Comparison of ENCODE assay signal across 13 cellular contexts in genomic region chr1:9151326-9151860, GRCh38. TPM values are rescaled to one million over a fixed set of nuclear protein-coding genes. Genes with fewer than 3 reads are reported as not detected.
DNase-seq lines count a peak whose midpoint lies in the region; ATAC-seq and TF ChIP-seq lines count a peak whose summit lies in the region.
"Had no signal": no experiment of that assay in that cellular context is flagged by ENCODE, and none has a peak within 500 bp of the region (broad histone marks: within the 10 kb centered on the region; RNA-seq: fewer than 3 reads in every experiment).

No MANE protein-coding gene starts in this region.

- H3K36me3 ChIP-seq in HEK293 (ENCODE audit: control insufficient read depth in 2 of 2, insufficient read depth in 1 of 2, low read length in 2 of 2) = peaks cover 0 to 65% of the 10 kb centered on the region in 2 experiments; a peak in 2 of 3 replicates
- peaks cover 0 to 11% (median 0%) of the 10 kb centered on the region in 4 donors for H3K36me3 ChIP-seq in esophagus muscularis mucosa
- no peaks in the 10 kb centered on the region for H3K36me3 ChIP-seq in muscle layer of colon (ENCODE audit: insufficient read depth, low read length)
- H3K36me3 ChIP-seq in transverse colon = no peaks in the 10 kb centered on the region

- no peaks in the 10 kb centered on the region for H3K9me3 ChIP-seq in HEK293 (ENCODE audit: control insufficient read depth, insufficient read depth, low read depth, low read length)
- no peaks in the 10 kb centered on the region for H3K9me3 ChIP-seq in esophagus muscularis mucosa
- H3K9me3 ChIP-seq in muscle layer of colon (ENCODE audit: low read length) = no peaks in the 10 kb centered on the region
- H3K9me3 ChIP-seq in transverse colon = no peaks in the 10 kb centered on the region
- H3K9me3 ChIP-seq: esophagus squamous epithelium had no signal

- H3K4me3 ChIP-seq in HEK293 (ENCODE audit: low read depth, low read length) (no peak overlapping the region), esophagus muscularis mucosa (no peak overlapping the region), muscle layer of colon (ENCODE audit: low read depth in 1 of 2, low read length in 2 of 2) (no peak overlapping the region), transverse colon (no peak overlapping the region)
- H3K4me3 ChIP-seq: coronary artery, esophagus squamous epithelium had no signal

- 81% methylated on average over 16 of the region's 16 CpGs for WGBS in esophagus muscularis mucosa
- WGBS in transverse colon (ENCODE audit: low coverage in 1 of 2), 2 donors = 54 to 71% methylated on average over 5 to 16 of the region's 16 CpGs

- in situ Hi-C loops in transverse colon (cut with MboI; ENCODE audit: low pct_ligation_motif_present in 1 of 4, low pct_unique_long_range_greater_than_20kb in 1 of 4, low sequenced_read_pairs in 3 of 4) = no loop called here

- H3K27me3 ChIP-seq in esophagus muscularis mucosa (no peaks in the 10 kb centered on the region), muscle layer of colon (ENCODE audit: control insufficient read depth in 1 of 2, insufficient read depth in 2 of 2, low read length in 2 of 2) (no peaks in the 10 kb centered on the region), transverse colon (no peaks in the 10 kb centered on the region)
- H3K27me3 ChIP-seq: esophagus squamous epithelium had no signal

- TF ChIP-seq POLR2A in esophagus muscularis mucosa (IDR thresholded peaks at IDR 0.05; ENCODE audit: low read depth) = no peak
- no peak for TF ChIP-seq POLR2A in transverse colon (IDR thresholded peaks at IDR 0.05)

- TF ChIP-seq EP300 in esophagus muscularis mucosa (IDR thresholded peaks at IDR 0.05) (no peak), transverse colon (IDR thresholded peaks at IDR 0.05; ENCODE audit: low read depth) (no peak)

- ATAC-seq in GM19463 (IDR thresholded peaks at IDR 0.05; ENCODE audit: unreplicated experiment) = no peak

- no peak overlapping the region for H3K27ac ChIP-seq in HEK293 (ENCODE audit: extremely low read depth, low read depth, low read length)
- H3K27ac ChIP-seq in esophagus muscularis mucosa (replicated peaks in 1 of 4) = peak overlapping the region in 3 of 4 donors; percentile 30 to 46 (median 30)
- peak overlapping the region; percentile 7 for H3K27ac ChIP-seq in muscle layer of colon (ENCODE audit: low read depth, low read length)
- H3K27ac ChIP-seq in transverse colon = peak overlapping the region; percentile 28 to 43 (median 33)

- DNase-seq in esophagus muscularis mucosa (ENCODE audit: extremely low spot score) (no peak), transverse colon (no peak), NCI-H446 (lab: John Stamatoyannopoulos, UW) (no peak), T-helper 9 cell (no peak)
- DNase-seq: activated T-cell treated with anti-CD3 and anti-CD28 coated beads, Interleukin-2, amount 50 U/mL, for 1 hour; CD4-positive, alpha-beta T cell; esophagus squamous epithelium; GDM1; NCI-H2227 treated with DMSO at 0.1 percent for 48 hours had no signal

- POLR2A ChIA-PET in HEK293 (lab: Yijun Ruan, JAX) = interaction anchor here (0.5 kb wide), 1 partner anchor 32 kb away, joined by 3 read pairs; no protein-coding TSS in a partner anchor

- H3K9ac ChIP-seq in muscle layer of colon (ENCODE audit: low read length) = no peak overlapping the region

- TF ChIP-seq CTCF in HEK293 (tag by site-specific recombination; IDR thresholded peaks at IDR 0.05) = no peak
- TF ChIP-seq CTCF in esophagus muscularis mucosa (IDR thresholded peaks at IDR 0.05) = no peak
- no peak for TF ChIP-seq CTCF in transverse colon (IDR thresholded peaks at IDR 0.05)

- H3K4me1 ChIP-seq in HEK293 (ENCODE audit: control insufficient read depth, insufficient read depth, low read length) (no peaks in the 10 kb centered on the region), esophagus muscularis mucosa (peaks cover 13 to 20% (median 16%) of the 10 kb centered on the region in 4 donors), muscle layer of colon (ENCODE audit: insufficient read depth, low read length) (peaks cover 9% of the 10 kb centered on the region), transverse colon (peaks cover 0 to 5% (median 0%) of the 10 kb centered on the region in 4 donors)

- intact Hi-C loops in esophagus muscularis mucosa (cut with DNase I) = no loop called here
- intact Hi-C loops in transverse colon (cut with DNase I; ENCODE audit: low total_unique reads) = no loop called here

- CTCF ChIA-PET in HEK293 (lab: Yijun Ruan, JAX) = interaction anchor here (1.6 kb wide), 1 partner anchor 9 kb away, joined by 7 read pairs; no protein-coding TSS in a partner anchor

TF ChIP-seq in HEK293, 187 proteins besides CTCF, POLR2A, EP300 and RAD21 (continues in another document):
- TF ChIP-seq ZNF404 (tag by site-specific recombination; IDR thresholded peaks at IDR 0.05) (no peak), ZXDB (tag by site-specific recombination; IDR thresholded peaks at IDR 0.05) (no peak), REPIN1 (tag by site-specific recombination; IDR thresholded peaks at IDR 0.05; ENCODE audit: low read depth) (no peak), ZNF585B (tag by site-specific recombination; IDR thresholded peaks at IDR 0.05) (no peak), PRDM1 (tag by site-specific recombination; IDR thresholded peaks at IDR 0.05) (no peak), ZNF664 (tag by site-specific recombination; IDR thresholded peaks at IDR 0.05) (no peak), PRDM4 (tag by site-specific recombination; IDR thresholded peaks at IDR 0.05) (no peak), ZNF776 (tag by site-specific recombination; IDR thresholded peaks at IDR 0.05; ENCODE audit: borderline replicate concordance) (no peak), ZNF560 (tag by site-specific recombination; IDR thresholded peaks at IDR 0.05; ENCODE audit: borderline replicate concordance) (no peak), PRDM10 (tag by site-specific recombination; IDR thresholded peaks at IDR 0.05) (no peak), ZNF184 (tag by site-specific recombination; IDR thresholded peaks at IDR 0.05) (no peak), KLF7 (tag by site-specific recombination; IDR thresholded peaks at IDR 0.05; ENCODE audit: borderline replicate concordance) (no peak), ZFHX2 (tag by site-specific recombination; conservative IDR thresholded peaks at IDR 0.05) (peak; percentile 92), KLF1 (tag by site-specific recombination; IDR thresholded peaks at IDR 0.05) (no peak), ZSCAN16 (tag by site-specific recombination; IDR thresholded peaks at IDR 0.05) (peak; percentile 88), EGR2 (tag by site-specific recombination; IDR thresholded peaks at IDR 0.05; ENCODE audit: low read depth) (peak; percentile 91), ZNF624 (tag by site-specific recombination; IDR thresholded peaks at IDR 0.05) (no peak), MYNN (tag by site-specific recombination; IDR thresholded peaks at IDR 0.05; ENCODE audit: borderline replicate concordance) (no peak)

RNA-seq across cellular contexts. Expression of gene GPR157, which starts 22.5 kb away (rescaled TPM):
- 1 to 10 TPM; 2.5 to 8.4 (median 3.8) TPM for total RNA-seq in esophagus muscularis mucosa
- total RNA-seq in transverse colon = 10 to 100 TPM in 2 of 4 donors, 1 to 10 TPM in 2; 6.4 to 14.3 (median 9.8) TPM
